In genomic region chr14:30251017-30251416, GRCh38 we compare ENCODE assay signal across 7 cellular contexts.
"Had no signal": no experiment of that assay in that cellular context is flagged by ENCODE, and none has a peak within 500 bp of the region (broad histone marks: within the 10 kb centered on the region; RNA-seq: fewer than 3 reads in every experiment).

No MANE protein-coding gene starts in this region.

- H3K9ac ChIP-seq: GM23248 had no signal

- H3K27ac ChIP-seq: GM23248 had no signal

- ATAC-seq: HCT116, K562 had no signal

- H3K9me3 ChIP-seq: HAP-1 had no signal

- H3K4me1 ChIP-seq: HAP-1 had no signal

- H3K4me3 ChIP-seq: GM23248, HAP-1, K562 had no signal

- H3K36me3 ChIP-seq: HAP-1 had no signal

- DNase-seq: GM23248, GOT3, H7, IMR-90 had no signal

- H2AFZ ChIP-seq: GM23248 had no signal
